ENCODE assay signal across 16 cellular contexts in genomic region chr11:12683857-12684256, GRCh38. TPM values are rescaled to one million over a fixed set of nuclear protein-coding genes. Genes with fewer than 3 reads are reported as not detected.
DNase-seq lines count a peak whose midpoint lies in the region; ATAC-seq and TF ChIP-seq lines count a peak whose summit lies in the region.
"Had no signal": no experiment of that assay in that cellular context is flagged by ENCODE, and none has a peak within 500 bp of the region (broad histone marks: within the 10 kb centered on the region; RNA-seq: fewer than 3 reads in every experiment).

No MANE protein-coding gene starts in this region.

- H3K9me3 Mint-ChIP-seq in stimulated activated effector memory CD8-positive, alpha-beta T cell treated with anti-CD3 and anti-CD28 coated beads, Interleukin-12 subunit alpha, Interleukin-12 subunit beta, amount 100 ng/mL, for 72 hours: no peaks in the 10 kb centered on the region

- H4K20me1 ChIP-seq in hepatocyte (ENCODE audit: insufficient read depth, poor library complexity, severe bottlenecking): peaks cover 16% of the 10 kb centered on the region

- no peaks in the 10 kb centered on the region for H3K36me3 Mint-ChIP-seq in stimulated activated effector memory CD8-positive, alpha-beta T cell treated with anti-CD3 and anti-CD28 coated beads, Interleukin-12 subunit alpha, Interleukin-12 subunit beta, amount 100 ng/mL, for 72 hours

- H3K27ac Mint-ChIP-seq in stimulated activated effector memory CD8-positive, alpha-beta T cell treated with anti-CD3 and anti-CD28 coated beads, Interleukin-12 subunit alpha, Interleukin-12 subunit beta, amount 100 ng/mL, for 72 hours: no peak overlapping the region

- DNase-seq in GM04504 (ENCODE audit: low read depth) (peak; percentile 47), Panc1 (ENCODE audit: low read depth, low spot score) (no peak), hepatocyte (ENCODE audit: low spot score) (no peak), NCI-H187 treated with DMSO at 0.1 percent for 48 hours (lab: John Stamatoyannopoulos, UW) (no peak), suprapubic skin (ENCODE audit: low spot score in 2 of 2) (no peak), retina (no peak)
- no peak for DNase-seq in stimulated activated effector memory CD8-positive, alpha-beta T cell treated with anti-CD3 and anti-CD28 coated beads, Interleukin-12 subunit alpha, Interleukin-12 subunit beta, amount 100 ng/mL, for 72 hours (ENCODE audit: low spot score in 2 of 2)
- DNase-seq: amygdala, DMS79 treated with DMSO at 0.1 percent for 48 hours, NCI-H1694, NCI-H446 treated with DMSO at 0.1 percent for 48 hours, Peyer's patch, SW 1271, WERI-Rb-1 had no signal

- no peak for TF ChIP-seq POLR2A in suprapubic skin (IDR thresholded peaks at IDR 0.05)

- H3K9ac ChIP-seq in skeletal muscle satellite cell (ENCODE audit: low read depth, low read length): no peak overlapping the region
- H3K9ac ChIP-seq: BLaER1 treated with 17β-estradiol and CSF1 and Interleukin-3, amounts not matched to agents 10 nM and 100 nM had no signal

- H3K27ac ChIP-seq in Panc1 (ENCODE audit: low read length) (peak overlapping the region; percentile 57; the same call in 1 of the 2 replicates), hepatocyte (peak overlapping the region; percentile 77), suprapubic skin (no peak overlapping the region)
- H3K27ac ChIP-seq: BLaER1 treated with 17β-estradiol and CSF1 and Interleukin-3, amounts not matched to agents 10 nM and 100 nM; WERI-Rb-1 had no signal

- H3K36me3 ChIP-seq in Panc1 (ENCODE audit: control insufficient read depth, insufficient read depth, low read length) (no peaks in the 10 kb centered on the region), hepatocyte (replicated peaks; ENCODE audit: insufficient read depth, low read depth) (no peaks in the 10 kb centered on the region), skeletal muscle satellite cell (ENCODE audit: insufficient read depth, low read length) (peaks cover 15% of the 10 kb centered on the region), suprapubic skin (no peaks in the 10 kb centered on the region)
- H3K36me3 ChIP-seq: BLaER1 treated with 17β-estradiol and CSF1 and Interleukin-3, amounts not matched to agents 10 nM and 100 nM; Peyer's patch had no signal

- POLR2A ChIA-PET in Panc1 (lab: Charles Lee): no interaction called here

- no peak overlapping the region for H3K4me3 Mint-ChIP-seq in stimulated activated effector memory CD8-positive, alpha-beta T cell treated with anti-CD3 and anti-CD28 coated beads, Interleukin-12 subunit alpha, Interleukin-12 subunit beta, amount 100 ng/mL, for 72 hours

- TF ChIP-seq EP300 in suprapubic skin (IDR thresholded peaks at IDR 0.05): no peak

- intact Hi-C loops in Panc1 (cut with micrococcal nuclease; ENCODE audit: unreplicated experiment): no loop called here

- ATAC-seq in Panc1: no peak
- ATAC-seq in stimulated activated effector memory CD8-positive, alpha-beta T cell treated with anti-CD3 and anti-CD28 coated beads, Interleukin-12 subunit alpha, Interleukin-12 subunit beta, amount 100 ng/mL, for 72 hours: no peak

- H3K4me3 ChIP-seq in Panc1 (ENCODE audit: low read depth in 2 of 2, low read length in 2 of 2) (no peak overlapping the region), hepatocyte (no peak overlapping the region), skeletal muscle satellite cell (ENCODE audit: low read length) (no peak overlapping the region), suprapubic skin (no peak overlapping the region)
- H3K4me3 ChIP-seq: BLaER1 treated with 17β-estradiol and CSF1 and Interleukin-3, amounts not matched to agents 10 nM and 100 nM; Peyer's patch had no signal

- H3K4me1 Mint-ChIP-seq in stimulated activated effector memory CD8-positive, alpha-beta T cell treated with anti-CD3 and anti-CD28 coated beads, Interleukin-12 subunit alpha, Interleukin-12 subunit beta, amount 100 ng/mL, for 72 hours: no peaks in the 10 kb centered on the region

- CTCF ChIA-PET in Panc1 (lab: Charles Lee): no interaction called here

- no peaks in the 10 kb centered on the region for H3K27me3 ChIP-seq in Panc1 (ENCODE audit: control insufficient read depth, insufficient read depth, low read length)
- no peaks in the 10 kb centered on the region for H3K27me3 ChIP-seq in hepatocyte
- H3K27me3 ChIP-seq in skeletal muscle satellite cell (ENCODE audit: control insufficient read depth, insufficient read depth, low read length): no peaks in the 10 kb centered on the region
- no peaks in the 10 kb centered on the region for H3K27me3 ChIP-seq in suprapubic skin
- H3K27me3 ChIP-seq: Peyer's patch had no signal

- peaks cover 99% of the 10 kb centered on the region for H3K4me1 ChIP-seq in Panc1 (ENCODE audit: control insufficient read depth, insufficient read depth, low read length)
- peaks cover 81% of the 10 kb centered on the region for H3K4me1 ChIP-seq in hepatocyte (ENCODE audit: insufficient read depth)
- peaks cover 92% of the 10 kb centered on the region for H3K4me1 ChIP-seq in skeletal muscle satellite cell (ENCODE audit: control insufficient read depth, insufficient read depth, low read length)
- H3K4me1 ChIP-seq in suprapubic skin: peaks cover 52% of the 10 kb centered on the region

- BruUV-seq in Panc1 (replicated peaks; lab: Mats Ljungman, UMichigan): no TSS peak

- no peak overlapping the region for H2AFZ ChIP-seq in hepatocyte

- WGBS in hepatocyte (ENCODE audit: low lambda C conversion rate, missing lambda C conversion rate): 69% methylated on average over 6 of the region's 6 CpGs
- WGBS in suprapubic skin: 88% methylated on average over 6 of the region's 6 CpGs

- no peak for TF ChIP-seq CTCF in Panc1 (IDR thresholded peaks at IDR 0.05)
- no peak for TF ChIP-seq CTCF in hepatocyte (IDR thresholded peaks at IDR 0.05; ENCODE audit: poor library complexity)
- TF ChIP-seq CTCF in suprapubic skin (IDR thresholded peaks at IDR 0.05): no peak

- H3K9me2 ChIP-seq in hepatocyte (replicated peaks; ENCODE audit: insufficient read depth): no peaks in the 10 kb centered on the region

- H3K79me2 ChIP-seq in hepatocyte: peaks cover 98% of the 10 kb centered on the region

- in situ Hi-C loops in Panc1 (cut with HindIII; ENCODE audit: low pct_unique_long_range_greater_than_20kb, low sequenced_read_pairs): no loop called here

- H3K9me3 ChIP-seq in Panc1 (ENCODE audit: control insufficient read depth, insufficient read depth, low read depth, low read length): no peaks in the 10 kb centered on the region
- H3K9me3 ChIP-seq in hepatocyte (ENCODE audit: low read depth): no peaks in the 10 kb centered on the region
- H3K9me3 ChIP-seq in skeletal muscle satellite cell (replicated peaks; ENCODE audit: low read length): no peaks in the 10 kb centered on the region
- no peaks in the 10 kb centered on the region for H3K9me3 ChIP-seq in suprapubic skin
- H3K9me3 ChIP-seq: Peyer's patch had no signal

- H3K4me2 ChIP-seq in hepatocyte (no peak overlapping the region), skeletal muscle satellite cell (ENCODE audit: low read length) (peak overlapping the region; percentile 74)
- H3K4me2 ChIP-seq: BLaER1 treated with 17β-estradiol and CSF1 and Interleukin-3, amounts not matched to agents 10 nM and 100 nM had no signal

RNA-seq across cellular contexts. Expression of gene TEAD1, which starts 9.6 kb away (rescaled TPM):
- 102 TPM for total RNA-seq in Panc1 (2021; ENCODE audit: unreplicated experiment)
- 37.0 TPM for polyA plus RNA-seq in Panc1 (2012; ENCODE audit: insufficient read length)
- 82.2 and 87.2 TPM in 2 replicates for total RNA-seq in hepatocyte
- 37.2 and 50.4 TPM in 2 replicates for polyA plus RNA-seq in hepatocyte
- total RNA-seq in skeletal muscle satellite cell (2012; rRNA removed): 67.2 and 70.3 TPM in 2 replicates
- 10 to 100 TPM; 60.3 to 84.8 (median 72.4) TPM for total RNA-seq in suprapubic skin
